17 cellular contexts compared by ENCODE assay signal in the genomic region with DNA sequence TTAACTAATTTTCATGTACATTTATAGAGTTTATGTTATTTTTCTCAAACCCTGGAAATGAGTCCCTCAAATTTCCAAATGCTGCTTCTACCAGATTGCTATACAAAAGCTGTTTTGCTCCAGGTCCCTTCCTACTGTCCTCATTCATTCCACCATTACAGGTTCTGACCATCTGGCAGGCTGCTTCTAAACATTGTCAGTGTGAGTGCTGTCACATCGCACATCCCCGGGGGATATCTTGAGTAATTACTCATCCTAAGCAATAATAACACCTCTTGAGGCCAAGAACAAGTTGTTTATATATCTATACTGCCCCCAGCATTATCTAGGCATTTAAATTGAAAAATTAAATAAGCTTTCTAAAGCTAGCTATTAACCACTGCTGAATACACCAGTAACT.
DNase-seq lines count a peak whose midpoint lies in the region; ATAC-seq lines count a peak whose summit lies in the region.
"Had no signal": no experiment of that assay in that cellular context is flagged by ENCODE, and none has a peak within 500 bp of the region (broad histone marks: within the 10 kb centered on the region; RNA-seq: fewer than 3 reads in every experiment).

No MANE protein-coding gene starts in this region.

- intact Hi-C loops in Right ventricle myocardium inferior (cut with DNase I) (no loop called here), Right ventricle myocardium superior (cut with DNase I) (no loop called here)

- DNase-seq in NCI-H2171 treated with DMSO at 0.1 percent for 48 hours (lab: John Stamatoyannopoulos, UW) = peak; percentile 3
- no peak for DNase-seq in NCI-H2171 (lab: John Stamatoyannopoulos, UW)
- peak; percentile 28 for DNase-seq in NCI-H1417 treated with DMSO at 0.1 percent for 48 hours (lab: John Stamatoyannopoulos, UW)
- peak; percentile 48 for DNase-seq in NCI-H748 treated with DMSO at 0.1 percent for 48 hours (lab: John Stamatoyannopoulos, UW)
- peak; percentile 4 for DNase-seq in retina
- no peak for DNase-seq in Right ventricle myocardium inferior (ENCODE audit: missing footprints)
- no peak for DNase-seq in Right ventricle myocardium superior
- DNase-seq: CD4-positive, CD25-positive, alpha-beta regulatory T cell; DND-41; HFFc6; KG1; MV-4-11; NCI-H2029; NCI-H510A; OCI-M1; SHP77 treated with DMSO at 0.1 percent for 48 hours had no signal

- ATAC-seq in Right ventricle myocardium inferior (no peak), Right ventricle myocardium superior (ENCODE audit: poor library complexity) (no peak)
- ATAC-seq: SK-N-SH treated with all-trans-retinoic acid at 6 μM for 48 hours had no signal

Comparison
In these comparisons a context has a peak if more than half of its experiments do, and no peak if none do; other contexts are left out.
1. DNase-seq: peak in NCI-H2171 treated with DMSO at 0.1 percent for 48 hours (single experiment), NCI-H1417 treated with DMSO at 0.1 percent for 48 hours (single experiment), NCI-H748 treated with DMSO at 0.1 percent for 48 hours (single experiment) and retina (single experiment); none in NCI-H2171 (single experiment), Right ventricle myocardium inferior (single experiment) and Right ventricle myocardium superior (single experiment).